In the genomic region with DNA sequence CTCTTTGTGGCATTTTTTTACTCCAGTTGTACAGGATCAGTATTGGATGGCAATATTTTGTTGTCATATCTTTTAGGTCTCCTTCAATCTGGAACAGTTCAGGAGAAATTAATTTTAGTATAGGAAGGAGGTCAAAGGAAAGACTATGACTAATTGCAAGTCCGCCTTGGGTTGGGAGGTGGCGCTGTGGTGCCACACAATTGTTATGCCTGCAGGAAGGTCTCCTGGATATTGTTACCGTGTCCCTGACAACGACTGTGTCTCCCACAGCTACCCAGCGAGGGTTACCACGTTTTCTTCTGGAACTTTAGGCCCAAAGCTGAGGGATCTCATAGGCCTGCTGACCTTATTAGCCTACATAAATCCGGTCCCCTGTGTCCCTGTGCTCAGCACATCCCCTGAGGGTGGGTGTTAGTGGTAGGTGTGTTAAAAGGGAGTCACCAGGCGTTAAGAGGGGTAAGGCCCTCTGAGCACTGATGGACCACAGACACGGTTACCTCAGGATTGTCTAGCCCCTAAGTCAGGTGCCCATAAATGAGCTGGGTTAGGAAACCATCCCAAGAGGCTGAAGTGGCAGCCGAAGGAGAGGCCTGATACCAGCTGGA, we compare ENCODE assay signal across 9 cellular contexts. TPM values are rescaled to one million over a fixed set of nuclear protein-coding genes. Genes with fewer than 3 reads are reported as not detected.
DNase-seq lines count a peak whose midpoint lies in the region; ATAC-seq and TF ChIP-seq lines count a peak whose summit lies in the region.
"Had no signal": no experiment of that assay in that cellular context is flagged by ENCODE, and none has a peak within 500 bp of the region (broad histone marks: within the 10 kb centered on the region; RNA-seq: fewer than 3 reads in every experiment).

No MANE protein-coding gene starts in this region.

- no peak overlapping the region for H3K27ac Mint-ChIP-seq in naive thymus-derived CD4-positive, alpha-beta T cell

- H3K9me3 ChIP-seq in naive thymus-derived CD4-positive, alpha-beta T cell (ENCODE audit: control insufficient read depth in 2 of 3, low read length in 3 of 3) = no peaks in the 10 kb centered on the region
- H3K9me3 ChIP-seq in stomach = no peaks in the 10 kb centered on the region

- H3K36me3 ChIP-seq in naive thymus-derived CD4-positive, alpha-beta T cell (ENCODE audit: control insufficient read depth in 2 of 3, insufficient read depth in 3 of 3, low read length in 3 of 3) = no peaks in the 10 kb centered on the region
- H3K36me3 ChIP-seq in stomach = no peaks in the 10 kb centered on the region

- 36 to 46% (median 39%) methylated on average over 9 to 10 of the region's 10 CpGs for WGBS in stomach, 5 donors

- peak; percentile 50 for ATAC-seq in HG03469 (IDR thresholded peaks at IDR 0.05; ENCODE audit: unreplicated experiment)
- ATAC-seq in naive thymus-derived CD4-positive, alpha-beta T cell = peak; percentile 58

- H3K4me1 Mint-ChIP-seq in naive thymus-derived CD4-positive, alpha-beta T cell = peaks cover 0 to 7% (median 0%) of the 10 kb centered on the region in 7 donors

- H3K27me3 ChIP-seq in naive thymus-derived CD4-positive, alpha-beta T cell (ENCODE audit: control insufficient read depth in 2 of 2, insufficient read depth in 2 of 2, low read length in 2 of 2) = no peaks in the 10 kb centered on the region
- no peaks in the 10 kb centered on the region for H3K27me3 ChIP-seq in stomach

- H3K27me3 Mint-ChIP-seq in naive thymus-derived CD4-positive, alpha-beta T cell = peaks cover 0 to 18% (median 0%) of the 10 kb centered on the region in 5 donors

- CTCF ChIA-PET in naive thymus-derived CD4-positive, alpha-beta T cell (lab: Charles Lee) = interaction anchor here (0.8 to 7.3 kb wide), 10 partner anchors 8 to 986 kb away, joined by 3 to 91 read pairs (median 8); partner anchors contain the start of gene SSR3

- H3K4me3 ChIP-seq in GM12875 (ENCODE audit: low read depth, low read length) = no peak overlapping the region
- H3K4me3 ChIP-seq in naive thymus-derived CD4-positive, alpha-beta T cell (ENCODE audit: low read length) = no peak overlapping the region
- no peak overlapping the region for H3K4me3 ChIP-seq in stomach

- POLR2A ChIA-PET in naive thymus-derived CD4-positive, alpha-beta T cell (lab: Charles Lee) = interaction anchor here (0.7 to 0.8 kb wide), 2 partner anchors 982 to 1024 kb away, joined by 3 read pairs; no protein-coding TSS in a partner anchor

- H3K4me3 Mint-ChIP-seq in naive thymus-derived CD4-positive, alpha-beta T cell = no peak overlapping the region
- H3K4me3 Mint-ChIP-seq: naive B cell had no signal

- TF ChIP-seq POLR2A in erythroblast (IDR thresholded peaks at IDR 0.05; ENCODE audit: low read length) (no peak), stomach (IDR thresholded peaks at IDR 0.05) (no peak)

- H3K4me1 ChIP-seq in naive thymus-derived CD4-positive, alpha-beta T cell (ENCODE audit: control insufficient read depth in 2 of 2, insufficient read depth in 2 of 2, low read length in 2 of 2) = no peaks in the 10 kb centered on the region
- peaks cover 7 to 29% (median 15%) of the 10 kb centered on the region in 4 donors for H3K4me1 ChIP-seq in stomach

- peaks cover 0 to 5% (median 0%) of the 10 kb centered on the region in 11 donors for H3K9me3 Mint-ChIP-seq in naive thymus-derived CD4-positive, alpha-beta T cell

- peaks cover 0 to 5% (median 0%) of the 10 kb centered on the region in 5 donors for H3K36me3 Mint-ChIP-seq in naive thymus-derived CD4-positive, alpha-beta T cell

- no peak for TF ChIP-seq EP300 in stomach (IDR thresholded peaks at IDR 0.05)

- DNase-seq in NCI-H82 (lab: John Stamatoyannopoulos, UW) (peak; percentile 85), erythroblast (lab: John Stamatoyannopoulos, UW) (peak; percentile 59 to 70), stomach (peak; percentile 74)
- DNase-seq in activated CD8-positive, alpha-beta memory T cell treated with anti-CD3 and anti-CD28 coated beads for 48 hours (ENCODE audit: low read depth in 2 of 3, low spot score in 2 of 3) = peak; percentile 12 to 18 (median 14)
- peak in 7 of 9 donors; percentile 18 to 40 (median 27) for DNase-seq in naive thymus-derived CD4-positive, alpha-beta T cell
- DNase-seq: naive B cell had no signal

- no peak overlapping the region for H3K27ac ChIP-seq in 22Rv1
- H3K27ac ChIP-seq in naive thymus-derived CD4-positive, alpha-beta T cell (ENCODE audit: low read depth, low read length) = no peak overlapping the region
- H3K27ac ChIP-seq in stomach = no peak overlapping the region

- TF ChIP-seq CTCF in 22Rv1 (IDR thresholded peaks at IDR 0.05) (peak; percentile 91), GM12875 (IDR thresholded peaks at IDR 0.05; ENCODE audit: borderline replicate concordance, insufficient read depth, low read depth, low read length) (peak; percentile 78), stomach (IDR thresholded peaks at IDR 0.05) (peak in 5 of 7 experiments; percentile 59 to 71 (median 67))

- intact Hi-C loops in naive thymus-derived CD4-positive, alpha-beta T cell (cut with micrococcal nuclease) = loop anchor here (1.0 to 5.0 kb wide), 5 partner anchors 230 to 1051 kb away; no protein-coding TSS in a partner anchor
- intact Hi-C loops in stomach (cut with DNase I; ENCODE audit: low total_unique reads) = loop anchor here (5.0 to 10.0 kb wide), 2 partner anchors 293 to 360 kb away; no protein-coding TSS in a partner anchor

RNA-seq across cellular contexts. Expression of gene KCNAB1, which starts 31.5 kb away (rescaled TPM):
- not detected for total RNA-seq in naive thymus-derived CD4-positive, alpha-beta T cell
- under 1 TPM; 0.09 to 0.17 TPM for polyA plus RNA-seq in naive thymus-derived CD4-positive, alpha-beta T cell
- 1 to 10 TPM in 2 of 5 donors, under 1 TPM in 1, not detected in 2; 0.14 to 3.8 (median 2.2) TPM for total RNA-seq in stomach
- under 1 TPM; 0.12 to 0.43 (median 0.15) TPM for polyA plus RNA-seq in stomach

Comparison
In these comparisons a context has a peak if more than half of its experiments do, and no peak if none do; other contexts are left out.
1. DNase-seq: peak in every context shown above with its lines; median percentile 85 in NCI-H82; 74 in stomach; 64 in erythroblast; 27 in naive thymus-derived CD4-positive, alpha-beta T cell; 14 in activated CD8-positive, alpha-beta memory T cell treated with anti-CD3 and anti-CD28 coated beads for 48 hours.